32 cellular contexts compared by ENCODE assay signal in genomic region chr15:81083201-81083600, GRCh38. TPM values are rescaled to one million over a fixed set of nuclear protein-coding genes. Genes with fewer than 3 reads are reported as not detected.
"Had no signal": no experiment of that assay in that cellular context is flagged by ENCODE, and none has a peak within 500 bp of the region (broad histone marks: within the 10 kb centered on the region; RNA-seq: fewer than 3 reads in every experiment).

No MANE protein-coding gene starts in this region.

- H3K9me3 ChIP-seq: ovary, psoas muscle, spleen, thoracic aorta, thyroid gland, tibial nerve, upper lobe of left lung, vagina had no signal

- DNase-seq: naive thymus-derived CD8-positive, alpha-beta T cell; nephron progenitor cell; occipital lobe; ovary; posterior cingulate gyrus; psoas muscle; right cardiac atrium; spleen; stimulated activated CD4-positive, alpha-beta T cell treated with anti-CD3 and anti-CD28 coated beads, Interleukin-12 subunit alpha, Interleukin-12 subunit beta, amount 100 ng/mL, for 4 hours; stimulated activated CD4-positive, alpha-beta T cell treated with anti-CD3 and anti-CD28 coated beads, Interleukin-1b, Interleukin-23, amount 100 ng/mL, for 48 hours; stimulated activated CD4-positive, alpha-beta T cell treated with anti-CD3 and anti-CD28 coated beads, Interleukin-4, amount 100 ng/mL, for 1 hour; stimulated activated CD4-positive, alpha-beta T cell treated with anti-CD3 and anti-CD28 coated beads, Interleukin-4, amount 100 ng/mL, for 4 hours; stimulated activated CD8-positive, alpha-beta memory T cell treated with anti-CD3 and anti-CD28 coated beads, Interleukin-4, amount 100 ng/mL, for 48 hours; stimulated activated naive CD4-positive, alpha-beta T cell; stimulated activated naive CD8-positive, alpha-beta T cell treated with anti-CD3 and anti-CD28 coated beads, Interleukin-15, amount 100 ng/mL, for 72 hours; stimulated activated naive CD8-positive, alpha-beta T cell treated with anti-CD3 and anti-CD28 coated beads, Interleukin-15, Interleukin-2, amounts not matched to agents 100 U/mL and 50 U/mL, for 24 hours; thyroid gland; trophoblast cell; upper lobe of left lung had no signal

- FAIRE-seq: urothelium cell line had no signal

- H3K36me3 ChIP-seq: neural progenitor cell, ovary, spleen, thoracic aorta, thyroid gland, tibial nerve, upper lobe of left lung, vagina had no signal

- H3K4me3 ChIP-seq: neural progenitor cell, ovary, psoas muscle, skin epidermis, smooth muscle cell, spleen, thoracic aorta, thyroid gland, tibial nerve, upper lobe of left lung, vagina had no signal

- H3K4me2 ChIP-seq: neural progenitor cell, smooth muscle cell had no signal

- ATAC-seq: naive thymus-derived CD8-positive, alpha-beta T cell; natural killer cell treated with Interleukin-12 subunit alpha and Interleukin-12 subunit beta and Interleukin-15 and Interleukin-18, amount 100 ng/mL, for 72 hours; psoas muscle; right cardiac atrium; sciatic nerve; stimulated activated memory B cell treated with anti-CD40 and anti-IgM and Interleukin-4, amounts not matched to agents 10 μg/mL and 1 μg/mL and 100 μg/mL, for 72 hours; stimulated activated naive CD8-positive, alpha-beta T cell treated with anti-CD3 and anti-CD28 coated beads, Interleukin-15, amount 100 ng/mL, for 72 hours; stimulated activated naive CD8-positive, alpha-beta T cell treated with anti-CD3 and anti-CD28 coated beads, Interleukin-15, Interleukin-2, amounts not matched to agents 100 U/mL and 50 U/mL, for 24 hours had no signal

- H3K79me2 ChIP-seq: parathyroid adenoma had no signal

- H3K9ac ChIP-seq: neural progenitor cell, parathyroid adenoma had no signal

- H3K27ac ChIP-seq: neural progenitor cell, ovary, parathyroid adenoma, psoas muscle, skin epidermis, spleen, thoracic aorta, thyroid gland, tibial nerve, upper lobe of left lung, vagina had no signal

- H3K27me3 ChIP-seq: neural progenitor cell, ovary, spleen, thyroid gland, tibial nerve, upper lobe of left lung, vagina had no signal

- H3K4me1 ChIP-seq: neural progenitor cell, parathyroid adenoma, psoas muscle, thyroid gland, tibial nerve, upper lobe of left lung, vagina had no signal

- H2AFZ ChIP-seq: neural progenitor cell, parathyroid adenoma had no signal

RNA-seq across cellular contexts. Expression of gene CFAP161, which starts 50.9 kb away (rescaled TPM):
- total RNA-seq: natural killer cell treated with Interleukin-12 subunit alpha and Interleukin-12 subunit beta and Interleukin-15 and Interleukin-18, amount 100 ng/mL, for 72 hours; progenitor cell of endocrine pancreas; renal cortical epithelial cell; sciatic nerve had no signal
- polyA plus RNA-seq: naive thymus-derived CD8-positive, alpha-beta T cell; smooth muscle cell had no signal
